In the genomic region with DNA sequence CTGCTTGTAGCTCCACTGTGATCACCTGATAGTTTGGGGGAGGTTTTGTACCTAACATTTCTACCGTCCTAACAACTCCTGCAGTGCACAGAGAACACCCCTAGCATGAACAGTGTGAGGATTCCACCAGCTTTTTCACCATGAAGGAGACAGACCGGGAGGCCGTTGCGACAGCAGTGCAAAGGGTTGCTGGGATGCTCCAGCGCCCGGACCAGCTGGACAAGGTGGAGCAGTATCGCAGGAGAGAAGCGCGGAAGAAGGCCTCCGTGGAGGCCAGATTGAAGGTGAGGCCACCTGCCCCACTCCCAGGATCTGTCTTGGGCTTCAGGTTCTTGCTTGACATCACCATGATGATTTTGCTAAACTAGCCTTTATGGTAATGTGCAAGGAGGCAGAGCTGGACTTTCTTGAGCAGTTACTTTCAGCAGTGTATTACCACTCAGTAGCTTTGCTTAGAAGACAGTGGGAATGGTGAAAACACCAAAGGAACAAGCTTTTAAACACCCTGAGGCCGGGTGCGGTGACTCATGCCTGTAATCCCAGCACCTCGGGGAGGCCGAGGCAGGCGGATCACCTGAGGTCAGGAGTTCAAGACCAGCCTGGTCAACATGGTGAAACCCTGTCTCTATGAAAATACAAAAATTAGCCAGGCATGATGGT, we compare ENCODE assay signal across 14 cellular contexts. TPM values are rescaled to one million over a fixed set of nuclear protein-coding genes. Genes with fewer than 3 reads are reported as not detected.
DNase-seq lines count a peak whose midpoint lies in the region; ATAC-seq and TF ChIP-seq lines count a peak whose summit lies in the region.
"Had no signal": no experiment of that assay in that cellular context is flagged by ENCODE, and none has a peak within 500 bp of the region (broad histone marks: within the 10 kb centered on the region; RNA-seq: fewer than 3 reads in every experiment).

No MANE protein-coding gene starts in this region.

- 0 out of 2 replicates have a peak, but pooled peaks cover 3% of the 10 kb centered on the region for H4K20me1 ChIP-seq in HCT116 (ENCODE audit: insufficient read depth)

- H3K27ac ChIP-seq in HCT116 (ENCODE audit: low read depth, low read length): 0 out of 2 replicates have a peak overlapping the region, but pooled peaks have one; percentile 5
- H3K27ac ChIP-seq: ascending aorta, VCaP had no signal

- intact Hi-C loops in HCT116 (cut with micrococcal nuclease): loop anchor here (10.0 kb wide), 2 partner anchors 459 to 719 kb away; no protein-coding TSS in a partner anchor

- H3K36me3 ChIP-seq in HCT116 (ENCODE audit: control insufficient read depth in 1 of 2, insufficient read depth in 2 of 2, low read length in 2 of 2): peaks cover 20 to 30% of the 10 kb centered on the region in 2 experiments; a peak in 3 of 4 replicates

- H3K4me3 ChIP-seq in HCT116 (replicated peaks in 1 of 2; ENCODE audit: low read depth in 1 of 2, low read length in 2 of 2): no peak overlapping the region
- H3K4me3 ChIP-seq: ascending aorta had no signal

- BruUV-seq in HCT116 (replicated peaks; lab: Mats Ljungman, UMichigan): no TSS peak

- H3K9ac ChIP-seq in HCT116 (ENCODE audit: low read length): no peak overlapping the region

- H3K36me3 Mint-ChIP-seq in activated naive CD4-positive, alpha-beta T cell treated with anti-CD3 and anti-CD28 coated beads, Interleukin-2, amount 50 U/mL, for 24 hours: peaks cover 30% of the 10 kb centered on the region
- peaks cover 30 to 42% (median 36%) of the 10 kb centered on the region in 3 donors for H3K36me3 Mint-ChIP-seq in immature natural killer cell
- H3K36me3 Mint-ChIP-seq in stimulated activated naive B cell treated with anti-CD40 and anti-IgM and Interleukin-4, amounts not matched to agents 10 μg/mL and 1 μg/mL and 100 μg/mL, for 72 hours: peaks cover 72 to 84% of the 10 kb centered on the region in 2 donors

- no peaks in the 10 kb centered on the region for H3K9me2 ChIP-seq in HCT116 (ENCODE audit: insufficient read depth)

- H3K4me1 ChIP-seq in HCT116 (ENCODE audit: control insufficient read depth in 1 of 2, insufficient read depth in 2 of 2, low read length in 2 of 2): peaks cover 12 to 30% of the 10 kb centered on the region in 2 experiments

- ATAC-seq in HCT116 (no peak), GM21515 (IDR thresholded peaks at IDR 0.05; ENCODE audit: unreplicated experiment) (no peak)
- no peak for ATAC-seq in stimulated activated naive B cell treated with anti-CD40 and anti-IgM and Interleukin-4, amounts not matched to agents 10 μg/mL and 1 μg/mL and 100 μg/mL, for 72 hours (replicated peaks)

- no peak for TF ChIP-seq RAD21 in HCT116 (IDR thresholded peaks at IDR 0.05; ENCODE audit: low read depth)

- H3K79me2 ChIP-seq in HCT116 (ENCODE audit: insufficient read depth, low read length): peaks cover 55% of the 10 kb centered on the region

- peak overlapping the region; percentile 68 for H3K27ac Mint-ChIP-seq in activated naive CD4-positive, alpha-beta T cell treated with anti-CD3 and anti-CD28 coated beads, Interleukin-2, amount 50 U/mL, for 24 hours
- peak overlapping the region in 4 of 6 donors; percentile 8 to 69 (median 28) for H3K27ac Mint-ChIP-seq in immature natural killer cell
- peak overlapping the region; percentile 68 for H3K27ac Mint-ChIP-seq in stimulated activated naive B cell treated with anti-CD40 and anti-IgM and Interleukin-4, amounts not matched to agents 10 μg/mL and 1 μg/mL and 100 μg/mL, for 72 hours

- POLR2A ChIA-PET in HCT116 (lab: Charles Lee): no interaction called here

- no peaks in the 10 kb centered on the region for H3K27me3 Mint-ChIP-seq in activated naive CD4-positive, alpha-beta T cell treated with anti-CD3 and anti-CD28 coated beads, Interleukin-2, amount 50 U/mL, for 24 hours
- peaks cover 0 to 7% (median 4%) of the 10 kb centered on the region in 3 donors for H3K27me3 Mint-ChIP-seq in immature natural killer cell (ENCODE audit: low read depth in 3 of 3)
- H3K27me3 Mint-ChIP-seq in stimulated activated naive B cell treated with anti-CD40 and anti-IgM and Interleukin-4, amounts not matched to agents 10 μg/mL and 1 μg/mL and 100 μg/mL, for 72 hours: peaks cover 0 to 5% of the 10 kb centered on the region in 2 donors

- TF ChIP-seq POLR2A in HCT116 (IDR thresholded peaks at IDR 0.05; ENCODE audit: borderline replicate concordance, extremely low read depth, insufficient read depth, insufficient read length): no peak

- CTCF ChIA-PET in HCT116 (lab: Charles Lee): interaction anchor here (0.8 to 2.0 kb wide), 14 partner anchors 9 to 1148 kb away, joined by 3 to 12 read pairs (median 4); a partner anchor contains a TSS

- H3K4me2 ChIP-seq in HCT116 (ENCODE audit: low read length): peak overlapping the region; percentile 9; the same call in 1 of the 2 replicates

- RAD21 ChIA-PET in HCT116 (lab: Charles Lee; ENCODE audit: low non-redundant PET in 1 of 2, low total read pairs in 2 of 2, uncharacterized antibody in 2 of 2, unreplicated experiment in 2 of 2): interaction anchor here (1.0 to 1.5 kb wide), 2 partner anchors 129 kb away, joined by 3 to 8 read pairs; no protein-coding TSS in a partner anchor

- H3K27me3 ChIP-seq in HCT116 (ENCODE audit: insufficient read depth, low read length): no peaks in the 10 kb centered on the region
- H3K27me3 ChIP-seq: ascending aorta had no signal

- no peak for DNase-seq in activated naive CD4-positive, alpha-beta T cell (lab: John Stamatoyannopoulos, UW)
- DNase-seq in HCT116 (ENCODE audit: low read depth, low spot score) (no peak), immature natural killer cell (no peak), SKM-1 treated with dmso at 0.1 percent for 144 hours (lab: John Stamatoyannopoulos, UW; ENCODE audit: unreplicated experiment) (no peak), putamen (ENCODE audit: low spot score) (no peak)
- DNase-seq in stimulated activated naive B cell treated with anti-CD40 and anti-IgM and Interleukin-4, amounts not matched to agents 10 μg/mL and 1 μg/mL and 100 μg/mL, for 72 hours: no peak
- DNase-seq: activated CD8-positive, alpha-beta memory T cell treated with anti-CD3 and anti-CD28 coated beads, Interleukin-2, amount 50 U/mL, for 48 hours; cortex of kidney; DMS 273 treated with DMSO at 0.1 percent for 48 hours; stimulated activated CD4-positive, alpha-beta T cell treated with anti-CD3 and anti-CD28 coated beads, Interleukin-4, amount 100 ng/mL, for 4 hours had no signal

- H3K9me3 ChIP-seq in HCT116 (ENCODE audit: control insufficient read depth in 1 of 2, insufficient read depth in 1 of 2, low read depth in 1 of 2, low read length in 2 of 2): no peaks in the 10 kb centered on the region

- H3K9me3 Mint-ChIP-seq in activated naive CD4-positive, alpha-beta T cell treated with anti-CD3 and anti-CD28 coated beads, Interleukin-2, amount 50 U/mL, for 24 hours: peaks cover 4% of the 10 kb centered on the region
- H3K9me3 Mint-ChIP-seq in immature natural killer cell: peaks cover 0 to under 1% (median 0%) of the 10 kb centered on the region in 6 donors
- peaks cover 0 to 6% of the 10 kb centered on the region in 2 donors for H3K9me3 Mint-ChIP-seq in stimulated activated naive B cell treated with anti-CD40 and anti-IgM and Interleukin-4, amounts not matched to agents 10 μg/mL and 1 μg/mL and 100 μg/mL, for 72 hours

- H2AFZ ChIP-seq in HCT116 (ENCODE audit: low read depth, low read length, poor library complexity, severe bottlenecking): no peak overlapping the region

- H3K4me3 Mint-ChIP-seq in activated naive CD4-positive, alpha-beta T cell treated with anti-CD3 and anti-CD28 coated beads, Interleukin-2, amount 50 U/mL, for 24 hours: peak overlapping the region; percentile 42
- peak overlapping the region in 4 of 5 donors; percentile 28 to 61 (median 54) for H3K4me3 Mint-ChIP-seq in immature natural killer cell
- H3K4me3 Mint-ChIP-seq in stimulated activated naive B cell treated with anti-CD40 and anti-IgM and Interleukin-4, amounts not matched to agents 10 μg/mL and 1 μg/mL and 100 μg/mL, for 72 hours: peak overlapping the region; percentile 33 to 42

- no peak for TF ChIP-seq CTCF in HCT116 (IDR thresholded peaks at IDR 0.05 in 2 of 3, conservative IDR thresholded peaks at IDR 0.05 in 1 of 3; ENCODE audit: borderline replicate concordance in 1 of 3, insufficient read depth in 1 of 3, low read depth in 2 of 3, low read length in 2 of 3)

- peaks cover 64% of the 10 kb centered on the region for H3K4me1 Mint-ChIP-seq in activated naive CD4-positive, alpha-beta T cell treated with anti-CD3 and anti-CD28 coated beads, Interleukin-2, amount 50 U/mL, for 24 hours
- H3K4me1 Mint-ChIP-seq in immature natural killer cell: peaks cover 40 to 64% of the 10 kb centered on the region in 2 donors
- H3K4me1 Mint-ChIP-seq in stimulated activated naive B cell treated with anti-CD40 and anti-IgM and Interleukin-4, amounts not matched to agents 10 μg/mL and 1 μg/mL and 100 μg/mL, for 72 hours: peaks cover 39 to 76% of the 10 kb centered on the region in 2 donors

TF ChIP-seq in HCT116, 20 proteins besides CTCF, POLR2A, EP300 and RAD21 (continues in another document):
- TF ChIP-seq, protein P1, sequence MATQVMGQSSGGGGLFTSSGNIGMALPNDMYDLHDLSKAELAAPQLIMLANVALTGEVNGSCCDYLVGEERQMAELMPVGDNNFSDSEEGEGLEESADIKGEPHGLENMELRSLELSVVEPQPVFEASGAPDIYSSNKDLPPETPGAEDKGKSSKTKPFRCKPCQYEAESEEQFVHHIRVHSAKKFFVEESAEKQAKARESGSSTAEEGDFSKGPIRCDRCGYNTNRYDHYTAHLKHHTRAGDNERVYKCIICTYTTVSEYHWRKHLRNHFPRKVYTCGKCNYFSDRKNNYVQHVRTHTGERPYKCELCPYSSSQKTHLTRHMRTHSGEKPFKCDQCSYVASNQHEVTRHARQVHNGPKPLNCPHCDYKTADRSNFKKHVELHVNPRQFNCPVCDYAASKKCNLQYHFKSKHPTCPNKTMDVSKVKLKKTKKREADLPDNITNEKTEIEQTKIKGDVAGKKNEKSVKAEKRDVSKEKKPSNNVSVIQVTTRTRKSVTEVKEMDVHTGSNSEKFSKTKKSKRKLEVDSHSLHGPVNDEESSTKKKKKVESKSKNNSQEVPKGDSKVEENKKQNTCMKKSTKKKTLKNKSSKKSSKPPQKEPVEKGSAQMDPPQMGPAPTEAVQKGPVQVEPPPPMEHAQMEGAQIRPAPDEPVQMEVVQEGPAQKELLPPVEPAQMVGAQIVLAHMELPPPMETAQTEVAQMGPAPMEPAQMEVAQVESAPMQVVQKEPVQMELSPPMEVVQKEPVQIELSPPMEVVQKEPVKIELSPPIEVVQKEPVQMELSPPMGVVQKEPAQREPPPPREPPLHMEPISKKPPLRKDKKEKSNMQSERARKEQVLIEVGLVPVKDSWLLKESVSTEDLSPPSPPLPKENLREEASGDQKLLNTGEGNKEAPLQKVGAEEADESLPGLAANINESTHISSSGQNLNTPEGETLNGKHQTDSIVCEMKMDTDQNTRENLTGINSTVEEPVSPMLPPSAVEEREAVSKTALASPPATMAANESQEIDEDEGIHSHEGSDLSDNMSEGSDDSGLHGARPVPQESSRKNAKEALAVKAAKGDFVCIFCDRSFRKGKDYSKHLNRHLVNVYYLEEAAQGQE (IDR thresholded peaks at IDR 0.05; ENCODE audit: low read depth): no peak
- TF ChIP-seq FOSL1 (IDR thresholded peaks at IDR 0.05; ENCODE audit: low read depth): no peak
- no peak for TF ChIP-seq SIN3A (IDR thresholded peaks at IDR 0.05; ENCODE audit: low read depth)
- no peak for TF ChIP-seq EGR1 (IDR thresholded peaks at IDR 0.05; ENCODE audit: low read depth)

RNA-seq across cellular contexts. Expression of a gene that starts 3.2 kb away (rescaled TPM):
- 52.4 TPM for total RNA-seq in HCT116 (2021; ENCODE audit: unreplicated experiment)
- 42.8 and 48.1 TPM in 2 replicates for polyA plus RNA-seq in HCT116 (2012)
- polyA plus RNA-seq in immature natural killer cell: 10 to 100 TPM; 22.6 to 43.9 (median 34.0) TPM
